In the genomic region with DNA sequence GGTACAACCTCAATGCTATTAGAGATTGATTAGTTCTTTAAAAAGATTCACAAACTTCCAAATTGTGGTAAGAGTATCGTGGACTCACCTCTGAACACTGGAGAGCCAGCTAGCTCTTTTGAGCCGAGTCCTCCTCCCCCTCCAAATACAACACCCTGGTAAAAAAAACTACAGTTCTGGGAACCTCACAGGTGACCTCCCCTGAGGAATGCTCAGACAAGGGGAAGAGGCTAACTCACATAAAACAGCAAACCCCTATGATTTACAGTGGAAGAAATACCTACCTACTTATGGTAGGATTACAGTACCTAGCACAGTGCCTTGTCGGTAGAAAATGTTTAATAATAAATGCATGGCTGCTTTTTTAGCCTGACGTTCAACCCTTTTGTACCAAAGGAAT, we compare ENCODE assay signal across 19 cellular contexts.
"Had no signal": no experiment of that assay in that cellular context is flagged by ENCODE, and none has a peak within 500 bp of the region (broad histone marks: within the 10 kb centered on the region; RNA-seq: fewer than 3 reads in every experiment).

No MANE protein-coding gene starts in this region.

- H3K9me3 ChIP-seq: adrenal gland had no signal

- H3K4me3 ChIP-seq: adrenal gland had no signal

- H3K27me3 ChIP-seq: adrenal gland had no signal

- DNase-seq: activated B cell treated with CpG ODN at 0.5 μM for 24 hours; activated CD4-positive, alpha-beta T cell treated with anti-CD3 and anti-CD28 coated beads for 1 hour; activated CD4-positive, alpha-beta T cell treated with anti-CD3 and anti-CD28 coated beads, Interleukin-2, amount 10 ng/mL, durations not matched to agents 24 days and 14 days; activated CD4-positive, alpha-beta T cell treated with anti-CD3 and anti-CD28 coated beads, Interleukin-2, amount 50 U/mL, for 48 hours; activated naive CD4-positive, alpha-beta T cell treated with anti-CD3 and anti-CD28 coated beads, Interleukin-2, amount 50 U/mL, for 16 hours; activated naive CD8-positive, alpha-beta T cell treated with anti-CD3 and anti-CD28 coated beads, Interleukin-2, amount 10 ng/mL, durations not matched to agents 7 days and 5 days; activated T-cell treated with anti-CD3 and anti-CD28 coated beads for 4 hours; adrenal gland; anterior cingulate cortex; KG1; NCI-H1092; NCI-H1417 treated with DMSO at 0.1 percent for 48 hours; NCI-H1694; NCI-H2029; NCI-H2107; NCI-H510A treated with DMSO at 0.1 percent for 48 hours; SHP77 treated with DMSO at 0.1 percent for 48 hours; T-helper 17 cell; T-helper 9 cell had no signal

- H3K27ac Mint-ChIP-seq: activated B cell treated with CpG ODN at 0.5 μM for 24 hours; activated CD4-positive, alpha-beta T cell treated with anti-CD3 and anti-CD28 coated beads, Interleukin-2, amount 10 ng/mL, durations not matched to agents 24 days and 14 days; activated naive CD8-positive, alpha-beta T cell treated with anti-CD3 and anti-CD28 coated beads, Interleukin-2, amount 10 ng/mL, durations not matched to agents 7 days and 5 days had no signal

- H3K4me3 Mint-ChIP-seq: activated B cell treated with CpG ODN at 0.5 μM for 24 hours; activated CD4-positive, alpha-beta T cell treated with anti-CD3 and anti-CD28 coated beads, Interleukin-2, amount 10 ng/mL, durations not matched to agents 24 days and 14 days; activated naive CD8-positive, alpha-beta T cell treated with anti-CD3 and anti-CD28 coated beads, Interleukin-2, amount 10 ng/mL, durations not matched to agents 7 days and 5 days; T-helper 17 cell had no signal

- H3K27ac ChIP-seq: adrenal gland had no signal

- H3K27me3 Mint-ChIP-seq: activated B cell treated with CpG ODN at 0.5 μM for 24 hours; activated CD4-positive, alpha-beta T cell treated with anti-CD3 and anti-CD28 coated beads, Interleukin-2, amount 10 ng/mL, durations not matched to agents 24 days and 14 days; activated naive CD8-positive, alpha-beta T cell treated with anti-CD3 and anti-CD28 coated beads, Interleukin-2, amount 10 ng/mL, durations not matched to agents 7 days and 5 days; T-helper 17 cell had no signal

- H3K9me3 Mint-ChIP-seq: activated B cell treated with CpG ODN at 0.5 μM for 24 hours; activated CD4-positive, alpha-beta T cell treated with anti-CD3 and anti-CD28 coated beads, Interleukin-2, amount 10 ng/mL, durations not matched to agents 24 days and 14 days; activated naive CD8-positive, alpha-beta T cell treated with anti-CD3 and anti-CD28 coated beads, Interleukin-2, amount 10 ng/mL, durations not matched to agents 7 days and 5 days had no signal

- ATAC-seq: T-helper 17 cell had no signal
